In genomic region chr3:140910860-140911259, GRCh38 we compare ENCODE assay signal across 9 cellular contexts. TPM values are rescaled to one million over a fixed set of nuclear protein-coding genes. Genes with fewer than 3 reads are reported as not detected.
DNase-seq lines count a peak whose midpoint lies in the region; ATAC-seq and TF ChIP-seq lines count a peak whose summit lies in the region.
"Had no signal": no experiment of that assay in that cellular context is flagged by ENCODE, and none has a peak within 500 bp of the region (broad histone marks: within the 10 kb centered on the region; RNA-seq: fewer than 3 reads in every experiment).

No MANE protein-coding gene starts in this region.

- DNase-seq in A673 (ENCODE audit: low spot score) (peak; percentile 44), HCT116 (ENCODE audit: low read depth, low spot score) (peak; percentile 51), adrenal gland (peak in 4 of 7 donors; percentile 11 to 28 (median 18)), iPS-NIHi7 (ENCODE audit: extremely low spot score) (peak; percentile 69), Peyer's patch (no peak), NCI-H446 treated with DMSO at 0.1 percent for 48 hours (lab: John Stamatoyannopoulos, UW) (no peak)
- DNase-seq in activated naive CD4-positive, alpha-beta T cell treated with anti-CD3 and anti-CD28 coated beads, Interleukin-2, amount 10 ng/mL, durations not matched to agents 7 days and 5 days, result no peak
- DNase-seq: activated T-cell treated with anti-CD3 and anti-CD28 coated beads, Interleukin-2, amount 50 U/mL, for 24 hours had no signal

- H3K27me3 Mint-ChIP-seq in activated naive CD4-positive, alpha-beta T cell treated with anti-CD3 and anti-CD28 coated beads, Interleukin-2, amount 10 ng/mL, durations not matched to agents 7 days and 5 days, result peaks cover 1% of the 10 kb centered on the region

- no peaks in the 10 kb centered on the region for H4K20me1 ChIP-seq in HCT116 (ENCODE audit: insufficient read depth)

- no peak overlapping the region for H3K4me3 Mint-ChIP-seq in activated naive CD4-positive, alpha-beta T cell treated with anti-CD3 and anti-CD28 coated beads, Interleukin-2, amount 10 ng/mL, durations not matched to agents 7 days and 5 days
- H3K4me3 Mint-ChIP-seq: activated T-cell treated with anti-CD3 and anti-CD28 coated beads, Interleukin-2, amount 50 U/mL, for 24 hours had no signal

- no peaks in the 10 kb centered on the region for H3K9me2 ChIP-seq in HCT116 (ENCODE audit: insufficient read depth)

- no peak overlapping the region for H3K4me3 ChIP-seq in A673 (ENCODE audit: low read depth, low read length, poor library complexity, severe bottlenecking)
- peak overlapping the region; percentile 10 to 18; a peak in 2 of 4 replicates for H3K4me3 ChIP-seq in HCT116 (replicated peaks in 1 of 2; ENCODE audit: low read depth in 1 of 2, low read length in 2 of 2)
- peak overlapping the region in 1 of 4 donors; percentile 39 for H3K4me3 ChIP-seq in adrenal gland
- no peak overlapping the region for H3K4me3 ChIP-seq in Peyer's patch

- H3K9ac ChIP-seq in HCT116 (ENCODE audit: low read length), result no peak overlapping the region

- TF ChIP-seq CTCF in A673 (conservative IDR thresholded peaks at IDR 0.05; ENCODE audit: low read depth, low read length) (peak; percentile 43; the same call in 1 of the 2 replicates), HCT116 (IDR thresholded peaks at IDR 0.05 in 2 of 3, conservative IDR thresholded peaks at IDR 0.05 in 1 of 3; ENCODE audit: borderline replicate concordance in 1 of 3, insufficient read depth in 1 of 3, low read depth in 2 of 3, low read length in 2 of 3) (peak in 2 of 3 experiments; percentile 42 to 53; a peak in 4 of 6 replicates), adrenal gland (IDR thresholded peaks at IDR 0.05) (no peak), Peyer's patch (IDR thresholded peaks at IDR 0.05) (no peak)

- POLR2A ChIA-PET in A673 (lab: Charles Lee; ENCODE audit: low non-redundant PET), result no interaction called here
- POLR2A ChIA-PET in HCT116 (lab: Charles Lee), result no interaction called here

- 29 to 45% (median 33%) methylated on average over 5 of the region's 5 CpGs for WGBS in adrenal gland, 4 donors

- TF ChIP-seq POLR2A in HCT116 (IDR thresholded peaks at IDR 0.05; ENCODE audit: borderline replicate concordance, extremely low read depth, insufficient read depth, insufficient read length) (no peak), adrenal gland (IDR thresholded peaks at IDR 0.05) (no peak), Peyer's patch (IDR thresholded peaks at IDR 0.05) (no peak)

- H3K36me3 Mint-ChIP-seq in activated naive CD4-positive, alpha-beta T cell treated with anti-CD3 and anti-CD28 coated beads, Interleukin-2, amount 10 ng/mL, durations not matched to agents 7 days and 5 days, result no peaks in the 10 kb centered on the region

- H3K4me1 ChIP-seq in A673 (ENCODE audit: insufficient read depth, low read length, poor library complexity, severe bottlenecking), result no peaks in the 10 kb centered on the region
- peaks cover 0 to 3% of the 10 kb centered on the region in 2 experiments; a peak in 1 of 4 replicates for H3K4me1 ChIP-seq in HCT116 (ENCODE audit: control insufficient read depth in 1 of 2, insufficient read depth in 2 of 2, low read length in 2 of 2)
- no peaks in the 10 kb centered on the region for H3K4me1 ChIP-seq in adrenal gland (replicated peaks in 1 of 2)
- H3K4me1 ChIP-seq in Peyer's patch, result no peaks in the 10 kb centered on the region

- H3K36me3 ChIP-seq in A673 (ENCODE audit: insufficient read depth, low read length, poor library complexity, severe bottlenecking), result no peaks in the 10 kb centered on the region
- H3K36me3 ChIP-seq in HCT116 (ENCODE audit: control insufficient read depth in 1 of 2, insufficient read depth in 2 of 2, low read length in 2 of 2), result no peaks in the 10 kb centered on the region
- no peaks in the 10 kb centered on the region for H3K36me3 ChIP-seq in adrenal gland (replicated peaks in 1 of 2)
- no peaks in the 10 kb centered on the region for H3K36me3 ChIP-seq in Peyer's patch

- H3K9me3 ChIP-seq in A673 (ENCODE audit: low read depth, low read length, poor library complexity, severe bottlenecking) (no peaks in the 10 kb centered on the region), HCT116 (ENCODE audit: control insufficient read depth in 1 of 2, insufficient read depth in 1 of 2, low read depth in 1 of 2, low read length in 2 of 2) (no peaks in the 10 kb centered on the region), adrenal gland (replicated peaks in 1 of 3) (no peaks in the 10 kb centered on the region), Peyer's patch (no peaks in the 10 kb centered on the region)

- RAD21 ChIA-PET in HCT116 (lab: Charles Lee; ENCODE audit: low non-redundant PET in 1 of 2, low total read pairs in 2 of 2, uncharacterized antibody in 2 of 2, unreplicated experiment in 2 of 2), result no interaction called here

- CTCF ChIA-PET in A673 (lab: Charles Lee), result no interaction called here
- CTCF ChIA-PET in HCT116 (lab: Charles Lee), result interaction anchor here (0.9 to 1.1 kb wide), 2 partner anchors 12 to 281 kb away, joined by 3 read pairs; no protein-coding TSS in a partner anchor
- CTCF ChIA-PET in activated naive CD4-positive, alpha-beta T cell treated with anti-CD3 and anti-CD28 coated beads, Interleukin-2, amount 10 ng/mL, durations not matched to agents 7 days and 5 days (lab: Charles Lee), result no interaction called here

- no peak overlapping the region for H3K27ac Mint-ChIP-seq in activated naive CD4-positive, alpha-beta T cell treated with anti-CD3 and anti-CD28 coated beads, Interleukin-2, amount 10 ng/mL, durations not matched to agents 7 days and 5 days
- H3K27ac Mint-ChIP-seq: activated T-cell treated with anti-CD3 and anti-CD28 coated beads, Interleukin-2, amount 50 U/mL, for 24 hours had no signal

- peak overlapping the region; percentile 95 for H2AFZ ChIP-seq in HCT116 (ENCODE audit: low read depth, low read length, poor library complexity, severe bottlenecking)

- no peaks in the 10 kb centered on the region for H3K4me1 Mint-ChIP-seq in activated naive CD4-positive, alpha-beta T cell treated with anti-CD3 and anti-CD28 coated beads, Interleukin-2, amount 10 ng/mL, durations not matched to agents 7 days and 5 days

- no peaks in the 10 kb centered on the region for H3K79me2 ChIP-seq in HCT116 (ENCODE audit: insufficient read depth, low read length)

- H3K27ac ChIP-seq in A673 (ENCODE audit: low read depth, low read length, poor library complexity, severe bottlenecking), result no peak overlapping the region
- H3K27ac ChIP-seq in HCT116 (ENCODE audit: low read depth, low read length), result no peak overlapping the region
- H3K27ac ChIP-seq in adrenal gland, result no peak overlapping the region
- no peak overlapping the region for H3K27ac ChIP-seq in Peyer's patch

- BruUV-seq in A673 (replicated peaks; lab: Mats Ljungman, UMichigan), result no TSS peak
- no TSS peak for BruUV-seq in HCT116 (replicated peaks; lab: Mats Ljungman, UMichigan)

- H3K27me3 ChIP-seq in A673 (replicated peaks; ENCODE audit: insufficient read depth, low read depth, low read length, poor library complexity) (peaks cover 6% of the 10 kb centered on the region), HCT116 (ENCODE audit: insufficient read depth, low read length) (0 out of 2 replicates have a peak, but pooled peaks cover 9% of the 10 kb centered on the region), adrenal gland (no peaks in the 10 kb centered on the region), Peyer's patch (no peaks in the 10 kb centered on the region)

- TF ChIP-seq RAD21 in HCT116 (IDR thresholded peaks at IDR 0.05; ENCODE audit: low read depth), result no peak

- H3K4me2 ChIP-seq in HCT116 (ENCODE audit: low read length), result peak overlapping the region; percentile 56

- peak; percentile 95 for ATAC-seq in HCT116
- ATAC-seq in HG03439 (IDR thresholded peaks at IDR 0.05; ENCODE audit: unreplicated experiment), result no peak

- intact Hi-C loops in A673 (cut with micrococcal nuclease; ENCODE audit: unreplicated experiment), result no loop called here
- intact Hi-C loops in HCT116 (cut with micrococcal nuclease), result no loop called here
- intact Hi-C loops in adrenal gland (cut with DNase I), result loop anchor here in 1 of 2 donors (10.0 kb wide), 1 partner anchor 194 kb away; no protein-coding TSS in a partner anchor

- no peaks in the 10 kb centered on the region for H3K9me3 Mint-ChIP-seq in activated naive CD4-positive, alpha-beta T cell treated with anti-CD3 and anti-CD28 coated beads, Interleukin-2, amount 10 ng/mL, durations not matched to agents 7 days and 5 days
- H3K9me3 Mint-ChIP-seq: activated T-cell treated with anti-CD3 and anti-CD28 coated beads, Interleukin-2, amount 50 U/mL, for 24 hours had no signal

TF ChIP-seq in HCT116, 20 proteins besides CTCF, POLR2A, EP300 and RAD21 (continues in another document):
- TF ChIP-seq REST (IDR thresholded peaks at IDR 0.05; ENCODE audit: low read depth) (no peak), POLR2AphosphoS5 (IDR thresholded peaks at IDR 0.05; ENCODE audit: low read depth, low read length) (no peak)

RNA-seq across cellular contexts. Expression of gene SLC25A36, which starts 30.8 kb away (rescaled TPM):
- 43.5 and 52.0 TPM in 2 replicates for total RNA-seq in A673 (2021)
- 81.2 TPM for total RNA-seq in HCT116 (2021; ENCODE audit: unreplicated experiment)
- 31.5 and 37.7 TPM in 2 replicates for polyA plus RNA-seq in HCT116 (2012)
- 100 to 1,000 TPM in 1 of 8 donors, 10 to 100 TPM in 7; 30.0 to 124 (median 58.2) TPM for total RNA-seq in adrenal gland
- 10 to 100 TPM; 21.3 to 49.1 (median 33.8) TPM for polyA plus RNA-seq in adrenal gland
- total RNA-seq in Peyer's patch, result 10 to 100 TPM; 49.3 to 87.9 (median 53.2) TPM

Comparison
In these comparisons a context has a peak if more than half of its experiments do, and no peak if none do; other contexts are left out.
1. DNase-seq: peak in A673 (single experiment), HCT116 (single experiment), adrenal gland (4 of 7) and iPS-NIHi7 (single experiment); none in Peyer's patch (0 of 3), NCI-H446 treated with DMSO at 0.1 percent for 48 hours (single experiment) and activated naive CD4-positive, alpha-beta T cell treated with anti-CD3 and anti-CD28 coated beads, Interleukin-2, amount 10 ng/mL, durations not matched to agents 7 days and 5 days (single experiment).
2. H3K4me3 ChIP-seq: peak in HCT116 (2 of 2); none in A673 (single experiment) and Peyer's patch (0 of 4).
3. CTCF ChIP-seq: peak in A673 (single experiment) and HCT116 (2 of 3); none in adrenal gland (0 of 6) and Peyer's patch (0 of 6).